In the genomic region with DNA sequence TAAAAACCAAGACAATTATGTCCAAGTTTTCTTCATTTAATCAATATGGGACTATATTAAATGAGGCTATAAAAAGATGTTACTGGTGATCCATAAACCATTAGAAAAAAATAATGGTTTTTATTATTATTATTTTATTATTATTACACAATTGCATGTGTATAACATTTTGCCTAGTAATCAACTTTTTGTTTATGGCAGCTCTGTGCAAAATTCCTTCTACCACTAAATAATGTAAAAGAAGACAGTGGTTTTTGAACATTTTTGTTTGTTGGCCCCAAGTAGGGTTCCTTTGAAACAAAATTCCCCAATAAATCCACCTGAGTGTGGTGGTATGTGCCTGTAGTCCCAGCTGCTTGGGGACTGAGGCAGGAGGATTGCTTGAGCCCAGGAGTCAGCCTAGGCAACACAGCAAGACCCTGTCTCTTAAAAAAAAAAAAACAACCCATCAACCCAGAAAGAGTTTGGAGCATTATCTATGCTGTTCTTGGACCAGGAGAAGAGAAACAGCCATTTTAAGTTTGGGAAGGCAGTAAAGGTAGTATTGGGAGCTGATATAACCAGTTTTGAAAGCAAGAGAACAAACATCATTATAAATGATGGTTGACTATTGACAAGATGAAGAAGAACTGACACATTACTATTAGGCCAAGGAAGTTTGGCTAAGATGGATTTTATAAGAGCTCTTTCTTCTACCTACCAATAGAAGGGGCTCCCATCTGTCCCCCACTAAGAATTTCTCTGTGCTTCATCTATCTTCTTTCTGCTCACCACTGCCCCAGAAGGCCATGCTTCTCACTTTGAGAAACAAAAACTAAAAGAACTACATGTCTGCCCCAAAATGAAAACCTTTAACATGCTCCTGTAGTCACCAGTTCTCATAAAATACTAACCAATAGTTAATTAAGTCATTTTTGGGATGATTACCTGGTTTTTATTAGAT, we compare ENCODE assay signal across 1 cellular context.
TF ChIP-seq lines count a peak whose summit lies in the region.

No MANE protein-coding gene starts in this region.

TF ChIP-seq in endothelial cell of umbilical vein, 7 proteins besides CTCF, POLR2A, EP300 and RAD21:
- no peak for TF ChIP-seq MAX (IDR thresholded peaks at IDR 0.05; ENCODE audit: insufficient read depth, insufficient read length)
- TF ChIP-seq GATA2 (IDR thresholded peaks at IDR 0.05; ENCODE audit: insufficient read depth, insufficient read length, low read depth, low read length), result no peak
- TF ChIP-seq MYC (IDR thresholded peaks at IDR 0.05; ENCODE audit: low read depth, low read length), result no peak
- no peak for TF ChIP-seq EZH2 (IDR thresholded peaks at IDR 0.05; ENCODE audit: borderline replicate concordance, low read depth, low read length, severe bottlenecking)
- no peak for TF ChIP-seq POLR2AphosphoS5 (IDR thresholded peaks at IDR 0.05; ENCODE audit: insufficient read depth, low read depth, low read length)
- TF ChIP-seq JUN (IDR thresholded peaks at IDR 0.05; ENCODE audit: borderline replicate concordance, insufficient read depth, insufficient read length, low read depth), result no peak
- no peak for TF ChIP-seq FOS (IDR thresholded peaks at IDR 0.05; ENCODE audit: borderline replicate concordance, insufficient read depth, low read length)
